In the genomic region with DNA sequence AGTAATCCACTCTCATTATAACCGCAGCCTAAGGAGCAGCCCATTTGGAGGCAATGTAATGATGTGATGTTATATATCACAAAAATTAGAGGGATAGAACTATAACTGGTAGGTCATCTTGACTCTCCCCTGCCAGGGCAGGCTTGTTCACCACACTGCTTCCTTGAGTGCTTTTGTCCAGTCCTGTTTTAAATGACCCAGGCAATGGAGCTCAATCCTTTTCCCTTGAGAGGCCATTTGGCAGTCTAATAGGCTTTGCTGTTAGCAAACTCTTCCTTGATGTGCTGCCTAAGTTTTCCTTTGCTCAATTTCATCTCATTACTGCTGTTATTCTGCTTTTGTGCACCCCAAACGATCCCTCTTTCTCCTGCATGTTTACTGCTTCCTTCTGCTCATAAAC, we compare ENCODE assay signal across 1 cellular context.
TF ChIP-seq lines count a peak whose summit lies in the region.

No MANE protein-coding gene starts in this region.

TF ChIP-seq in H1, 55 proteins besides CTCF, POLR2A, EP300 and RAD21 (continued from another document):
- TF ChIP-seq CHD7 (IDR thresholded peaks at IDR 0.05; ENCODE audit: insufficient replicate concordance, low read length) = no peak
- no peak for TF ChIP-seq ATF3 (IDR thresholded peaks at IDR 0.05; ENCODE audit: insufficient read depth, low read depth, low read length)
- no peak for TF ChIP-seq HDAC6 (IDR thresholded peaks at IDR 0.05; ENCODE audit: low read depth, low read length)
